Comparison of ENCODE assay signal across 8 cellular contexts in genomic region chr7:2609001-2609411, GRCh38. TPM values are rescaled to one million over a fixed set of nuclear protein-coding genes. Genes with fewer than 3 reads are reported as not detected.
A peak's percentile ranks its signal among the peaks of the same experiment; 100 is the strongest.
DNase-seq lines count a peak whose midpoint lies in the region; ATAC-seq and TF ChIP-seq lines count a peak whose summit lies in the region.

No MANE protein-coding gene starts in this region.

- no peak for TF ChIP-seq POLR2A in esophagus squamous epithelium (IDR thresholded peaks at IDR 0.05)

- H3K27me3 ChIP-seq in WERI-Rb-1 (ENCODE audit: insufficient read depth, low read depth, severe bottlenecking) (no peaks in the 10 kb centered on the region), layer of hippocampus (ENCODE audit: control insufficient read depth, insufficient read depth, low read length) (peaks cover 2% of the 10 kb centered on the region), esophagus squamous epithelium (no peaks in the 10 kb centered on the region)

- H3K4me1 ChIP-seq in HEK293 (ENCODE audit: control insufficient read depth, insufficient read depth, low read length) (no peaks in the 10 kb centered on the region), esophagus squamous epithelium (peaks cover 4 to 36% (median 11%) of the 10 kb centered on the region in 3 donors)

- no peak for ATAC-seq in HG03354 (IDR thresholded peaks at IDR 0.05; ENCODE audit: poor library complexity, severe bottlenecking, unreplicated experiment)

- H3K4me3 ChIP-seq in HEK293 (ENCODE audit: low read depth, low read length) (no peak overlapping the region), WERI-Rb-1 (ENCODE audit: low read depth, low read length) (no peak overlapping the region), esophagus squamous epithelium (no peak overlapping the region)

- H3K9me3 ChIP-seq in HEK293 (ENCODE audit: control insufficient read depth, insufficient read depth, low read depth, low read length) (no peaks in the 10 kb centered on the region), WERI-Rb-1 (ENCODE audit: severe bottlenecking) (no peaks in the 10 kb centered on the region), esophagus squamous epithelium (no peaks in the 10 kb centered on the region)

- 56 to 61% methylated on average over 11 of the region's 12 CpGs for WGBS in esophagus squamous epithelium, 2 donors

- 0 out of 2 replicates have a peak, but pooled peaks have one; percentile 10 for TF ChIP-seq CTCF in HEK293 (tag by site-specific recombination; IDR thresholded peaks at IDR 0.05)
- TF ChIP-seq CTCF in WERI-Rb-1 (IDR thresholded peaks at IDR 0.05; ENCODE audit: low read depth, low read length), result peak; percentile 46
- peak in 1 of 6 experiments; percentile 5 for TF ChIP-seq CTCF in esophagus squamous epithelium (IDR thresholded peaks at IDR 0.05)

- POLR2A ChIA-PET in HEK293 (lab: Yijun Ruan, JAX), result no interaction called here

- intact Hi-C loops in esophagus squamous epithelium (cut with DNase I), result no loop called here

- CTCF ChIA-PET in HEK293 (lab: Yijun Ruan, JAX), result interaction anchor here (0.6 to 1.4 kb wide), 17 partner anchors 10 to 1241 kb away, joined by 3 to 7 read pairs (median 4); partner anchors contain the start of gene BRAT1

- H3K36me3 ChIP-seq in HEK293 (ENCODE audit: control insufficient read depth in 2 of 2, insufficient read depth in 1 of 2, low read length in 2 of 2) (peaks cover 0 to 3% of the 10 kb centered on the region in 2 experiments; a peak in 1 of 3 replicates), WERI-Rb-1 (no peaks in the 10 kb centered on the region), esophagus squamous epithelium (peaks cover 0 to 24% (median 0%) of the 10 kb centered on the region in 3 donors)

- no peak overlapping the region for H3K27ac ChIP-seq in HEK293 (ENCODE audit: extremely low read depth, low read depth, low read length)
- no peak overlapping the region for H3K27ac ChIP-seq in WERI-Rb-1
- H3K27ac ChIP-seq in layer of hippocampus (ENCODE audit: low read depth, low read length), result peak overlapping the region; percentile 8
- H3K27ac ChIP-seq in esophagus squamous epithelium, result peak overlapping the region in 2 of 4 donors; percentile 42 to 62

- DNase-seq in GDM1 (lab: John Stamatoyannopoulos, UW), result peak; percentile 82
- peak; percentile 46 for DNase-seq in WERI-Rb-1
- no peak for DNase-seq in esophagus squamous epithelium (lab: John Stamatoyannopoulos, UW)
- no peak for DNase-seq in dedifferentiated amniotic fluid mesenchymal stem cell (ENCODE audit: extremely low spot score)
- DNase-seq in central memory CD4-positive, alpha-beta T cell, result no peak

TF ChIP-seq in HEK293, 187 proteins besides CTCF, POLR2A, EP300 and RAD21:
- TF ChIP-seq ZNF701 (tag by site-specific recombination; IDR thresholded peaks at IDR 0.05) (peak; percentile 96), ZNF677 (tag by site-specific recombination; IDR thresholded peaks at IDR 0.05) (no peak)

RNA-seq across cellular contexts. Expression of gene TTYH3, which starts 22.8 kb away (rescaled TPM):
- 10 to 100 TPM in 2 of 4 donors, 1 to 10 TPM in 2; 4.7 to 23.1 (median 10.2) TPM for total RNA-seq in esophagus squamous epithelium

RNA-seq across cellular contexts. Expression of gene IQCE, which starts 50.2 kb away (rescaled TPM):
- total RNA-seq in esophagus squamous epithelium, result 10 to 100 TPM in 1 of 4 donors, 1 to 10 TPM in 3; 4.5 to 10.6 (median 6.3) TPM

RNA-seq across cellular contexts. Expression of gene BRAT1, which starts 53.7 kb away (rescaled TPM):
- total RNA-seq in esophagus squamous epithelium, result 10 to 100 TPM; 15.5 to 28.3 (median 22.8) TPM

Comparison
In these comparisons a context has a peak if more than half of its experiments do, and no peak if none do; other contexts are left out.
1. DNase-seq: peak in GDM1 (single experiment) and WERI-Rb-1 (single experiment); none in esophagus squamous epithelium (single experiment), dedifferentiated amniotic fluid mesenchymal stem cell (single experiment) and central memory CD4-positive, alpha-beta T cell (single experiment).